In genomic region chr6:90297124-90297865, GRCh38 we compare ENCODE assay signal across 8 cellular contexts. TPM values are rescaled to one million over a fixed set of nuclear protein-coding genes. Genes with fewer than 3 reads are reported as not detected.
DNase-seq lines count a peak whose midpoint lies in the region; TF ChIP-seq lines count a peak whose summit lies in the region.

No MANE protein-coding gene starts in this region.

- H3K4me3 ChIP-seq in AG04449 (ENCODE audit: low read depth, low read length), result peak overlapping the region; percentile 62
- H3K4me3 ChIP-seq in Jurkat, Clone E6-1 (ENCODE audit: low read length), result peak overlapping the region; percentile 47
- peak overlapping the region; percentile 28 to 35 for H3K4me3 ChIP-seq in muscle layer of colon (ENCODE audit: low read depth in 1 of 2, low read length in 2 of 2)

- no peaks in the 10 kb centered on the region for H3K27me3 ChIP-seq in muscle layer of colon (ENCODE audit: control insufficient read depth in 1 of 2, insufficient read depth in 2 of 2, low read length in 2 of 2)

- peak overlapping the region; percentile 39 for H3K27ac ChIP-seq in muscle layer of colon (ENCODE audit: low read depth, low read length)

- CTCF ChIA-PET in AG04449 (lab: Yijun Ruan, JAX), result interaction anchor here (1.4 to 1.6 kb wide), 4 partner anchors 11 to 359 kb away, joined by 3 read pairs; no protein-coding TSS in a partner anchor

- DNase-seq in AG04449 (ENCODE audit: low read depth, low spot score), result no peak
- DNase-seq in Jurkat, Clone E6-1 (ENCODE audit: low read depth, low spot score), result no peak
- DNase-seq in cerebellar cortex (ENCODE audit: low spot score), result peak; percentile 45
- DNase-seq in stimulated activated CD4-positive, alpha-beta T cell treated with anti-CD3 and anti-CD28 coated beads, Interleukin-4, amount 100 ng/mL, for 1 hour, result no peak
- DNase-seq in NCI-H1436 treated with DMSO at 0.1 percent for 48 hours (lab: John Stamatoyannopoulos, UW), result no peak
- no peak for DNase-seq in central memory CD4-positive, alpha-beta T cell
- no peak for DNase-seq in DMS79 treated with DMSO at 0.1 percent for 48 hours (lab: John Stamatoyannopoulos, UW)

- no peak overlapping the region for H3K9ac ChIP-seq in muscle layer of colon (ENCODE audit: low read length)

- no peaks in the 10 kb centered on the region for H3K4me1 ChIP-seq in muscle layer of colon (ENCODE audit: insufficient read depth, low read length)

- no peaks in the 10 kb centered on the region for H3K36me3 ChIP-seq in muscle layer of colon (ENCODE audit: insufficient read depth, low read length)

- no peak for TF ChIP-seq CTCF in AG04449 (IDR thresholded peaks at IDR 0.05; ENCODE audit: insufficient read depth, low read length, missing control alignments)

- no peaks in the 10 kb centered on the region for H3K9me3 ChIP-seq in muscle layer of colon (ENCODE audit: low read length)

- POLR2A ChIA-PET in AG04449 (lab: Yijun Ruan, JAX), result interaction anchor here (0.6 kb wide), 2 partner anchors 12 to 139 kb away, joined by 3 read pairs; no protein-coding TSS in a partner anchor

RNA-seq across cellular contexts. Expression of gene BACH2, which starts 0.7 kb away (rescaled TPM):
- polyA plus RNA-seq in Jurkat, Clone E6-1 (2012; ENCODE audit: insufficient read depth, insufficient read length), result 2.4 TPM
